ENCODE assay signal across 8 cellular contexts in the genomic region with DNA sequence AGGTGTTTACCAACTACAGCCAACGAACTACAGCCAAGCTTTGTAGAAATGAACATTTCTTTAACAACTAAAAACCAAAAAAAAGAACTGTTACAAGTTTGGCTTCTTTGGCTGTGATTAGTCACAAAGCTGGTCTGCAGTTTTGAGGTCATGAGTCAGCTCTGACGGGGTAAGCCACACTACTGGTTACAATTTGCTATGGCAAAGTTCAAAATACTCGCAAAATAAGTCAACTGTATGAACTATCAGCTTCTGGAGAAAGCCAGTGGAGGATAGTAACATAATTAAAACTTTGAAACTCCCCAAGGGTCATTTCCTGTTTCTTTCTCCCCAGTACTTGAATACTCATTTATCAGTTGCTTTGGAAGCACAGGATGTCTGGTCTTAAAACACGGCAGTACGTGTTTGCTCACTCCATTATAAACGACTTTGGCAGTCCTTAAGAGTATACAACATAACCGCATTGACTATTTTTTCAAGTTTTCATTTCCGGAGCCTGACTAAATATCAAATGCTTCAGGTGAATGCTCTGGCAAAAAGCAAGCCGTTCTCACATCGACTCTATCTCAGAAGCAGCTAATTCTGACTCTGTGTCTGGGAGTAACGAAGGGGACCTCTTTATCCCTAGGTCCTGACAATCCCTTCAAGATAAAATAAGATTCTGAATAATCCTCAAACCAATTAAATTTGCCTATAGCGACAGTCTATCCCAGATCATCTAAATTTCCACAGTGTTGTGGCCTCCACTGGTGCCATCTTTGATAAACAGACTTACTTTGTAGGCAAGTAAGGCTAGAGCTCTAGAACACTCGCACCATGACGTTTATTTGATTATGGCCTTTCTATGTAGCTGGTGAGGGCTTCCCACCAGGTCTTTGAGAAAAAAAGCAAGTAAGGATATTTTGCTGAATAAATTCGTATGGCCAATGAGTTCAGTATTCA. TPM values are rescaled to one million over a fixed set of nuclear protein-coding genes. Genes with fewer than 3 reads are reported as not detected.
DNase-seq lines count a peak whose midpoint lies in the region; ATAC-seq and TF ChIP-seq lines count a peak whose summit lies in the region.

No MANE protein-coding gene starts in this region.

- DNase-seq in GM12865 (ENCODE audit: low read depth) (peak; percentile 11), RWPE1 (ENCODE audit: low spot score) (peak; percentile 79), lung (ENCODE audit: low spot score) (no peak), NCI-H524 (lab: John Stamatoyannopoulos, UW) (no peak), GM13976 (ENCODE audit: low spot score) (no peak)
- peak; percentile 67 for DNase-seq in activated naive CD8-positive, alpha-beta T cell treated with anti-CD3 and anti-CD28 coated beads, Interleukin-2, amount 50 U/mL, for 24 hours
- DNase-seq in stimulated activated effector memory CD8-positive, alpha-beta T cell treated with anti-CD3 and anti-CD28 coated beads, Interleukin-12 subunit alpha, Interleukin-12 subunit beta, amount 100 ng/mL, for 72 hours (ENCODE audit: low spot score in 2 of 2): peak; percentile 37 to 83

- TF ChIP-seq CTCF in GM12865 (IDR thresholded peaks at IDR 0.05; ENCODE audit: insufficient read depth, low read depth, low read length, missing control alignments) (no peak), RWPE1 (conservative IDR thresholded peaks at IDR 0.05; ENCODE audit: low read depth) (no peak), lung (IDR thresholded peaks at IDR 0.05; ENCODE audit: control extremely low read depth, extremely low read depth) (no peak), GM13976 (IDR thresholded peaks at IDR 0.05; ENCODE audit: borderline replicate concordance, control extremely low read depth, extremely low read depth, insufficient read depth, missing control alignments) (no peak)

- H3K27ac Mint-ChIP-seq in activated naive CD8-positive, alpha-beta T cell treated with anti-CD3 and anti-CD28 coated beads, Interleukin-2, amount 50 U/mL, for 24 hours: peak overlapping the region; percentile 98
- H3K27ac Mint-ChIP-seq in stimulated activated effector memory CD8-positive, alpha-beta T cell treated with anti-CD3 and anti-CD28 coated beads, Interleukin-12 subunit alpha, Interleukin-12 subunit beta, amount 100 ng/mL, for 72 hours: peak overlapping the region; percentile 100

- no peaks in the 10 kb centered on the region for H3K9me3 ChIP-seq in lung (ENCODE audit: control insufficient read depth in 2 of 2, insufficient read depth in 1 of 2, low read length in 1 of 2)

- H3K27ac ChIP-seq in RWPE1: peak overlapping the region; percentile 94
- peak overlapping the region; percentile 37 to 75 for H3K27ac ChIP-seq in lung (ENCODE audit: low read depth in 1 of 2, low read length in 1 of 2)

- H3K36me3 Mint-ChIP-seq in activated naive CD8-positive, alpha-beta T cell treated with anti-CD3 and anti-CD28 coated beads, Interleukin-2, amount 50 U/mL, for 24 hours (ENCODE audit: low read depth): no peaks in the 10 kb centered on the region
- peaks cover 19% of the 10 kb centered on the region for H3K36me3 Mint-ChIP-seq in stimulated activated effector memory CD8-positive, alpha-beta T cell treated with anti-CD3 and anti-CD28 coated beads, Interleukin-12 subunit alpha, Interleukin-12 subunit beta, amount 100 ng/mL, for 72 hours

- H3K36me3 ChIP-seq in lung (ENCODE audit: control insufficient read depth in 2 of 2, insufficient read depth in 2 of 2, low read length in 2 of 2): no peaks in the 10 kb centered on the region

- peaks cover 65% of the 10 kb centered on the region for H3K4me1 Mint-ChIP-seq in activated naive CD8-positive, alpha-beta T cell treated with anti-CD3 and anti-CD28 coated beads, Interleukin-2, amount 50 U/mL, for 24 hours
- peaks cover 72% of the 10 kb centered on the region for H3K4me1 Mint-ChIP-seq in stimulated activated effector memory CD8-positive, alpha-beta T cell treated with anti-CD3 and anti-CD28 coated beads, Interleukin-12 subunit alpha, Interleukin-12 subunit beta, amount 100 ng/mL, for 72 hours

- POLR2A ChIA-PET in RWPE1 (lab: Yijun Ruan, JAX; ENCODE audit: low non-redundant PET): no interaction called here

- H3K9me3 Mint-ChIP-seq in activated naive CD8-positive, alpha-beta T cell treated with anti-CD3 and anti-CD28 coated beads, Interleukin-2, amount 50 U/mL, for 24 hours: no peaks in the 10 kb centered on the region
- H3K9me3 Mint-ChIP-seq in stimulated activated effector memory CD8-positive, alpha-beta T cell treated with anti-CD3 and anti-CD28 coated beads, Interleukin-12 subunit alpha, Interleukin-12 subunit beta, amount 100 ng/mL, for 72 hours: no peaks in the 10 kb centered on the region

- H3K4me1 ChIP-seq in lung (ENCODE audit: control insufficient read depth in 2 of 2, insufficient read depth in 2 of 2, low read length in 2 of 2): peaks cover 0 to 3% of the 10 kb centered on the region in 2 donors

- ATAC-seq in HG02870 (IDR thresholded peaks at IDR 0.05; ENCODE audit: unreplicated experiment) (peak; percentile 69), lung (ENCODE audit: insufficient read depth, low FRiP score) (peak; percentile 63)
- ATAC-seq in activated naive CD8-positive, alpha-beta T cell treated with anti-CD3 and anti-CD28 coated beads, Interleukin-2, amount 50 U/mL, for 24 hours: peak; percentile 83
- peak; percentile 90 for ATAC-seq in stimulated activated effector memory CD8-positive, alpha-beta T cell treated with anti-CD3 and anti-CD28 coated beads, Interleukin-12 subunit alpha, Interleukin-12 subunit beta, amount 100 ng/mL, for 72 hours

- no peaks in the 10 kb centered on the region for H3K27me3 ChIP-seq in lung (ENCODE audit: control insufficient read depth, insufficient read depth)

- WGBS in lung, 2 donors: 39 to 49% methylated on average over 15 of the region's 15 CpGs

- no peak overlapping the region for H3K4me3 ChIP-seq in GM12865 (ENCODE audit: low read depth, low read length)
- H3K4me3 ChIP-seq in lung: no peak overlapping the region

- no peaks in the 10 kb centered on the region for H3K27me3 Mint-ChIP-seq in activated naive CD8-positive, alpha-beta T cell treated with anti-CD3 and anti-CD28 coated beads, Interleukin-2, amount 50 U/mL, for 24 hours

- H3K4me3 Mint-ChIP-seq in activated naive CD8-positive, alpha-beta T cell treated with anti-CD3 and anti-CD28 coated beads, Interleukin-2, amount 50 U/mL, for 24 hours: peak overlapping the region; percentile 70
- H3K4me3 Mint-ChIP-seq in stimulated activated effector memory CD8-positive, alpha-beta T cell treated with anti-CD3 and anti-CD28 coated beads, Interleukin-12 subunit alpha, Interleukin-12 subunit beta, amount 100 ng/mL, for 72 hours: peak overlapping the region; percentile 68

- CTCF ChIA-PET in RWPE1 (lab: Yijun Ruan, JAX): interaction anchor here (0.6 to 0.7 kb wide), 2 partner anchors 243 to 398 kb away, joined by 4 read pairs; no protein-coding TSS in a partner anchor

- in situ Hi-C loops in GM13976 (cut with MboI; ENCODE audit: low sequenced_read_pairs, unreplicated experiment): no loop called here

RNA-seq across cellular contexts. Expression of gene PHLDA1, which starts 10.6 kb away (rescaled TPM):
- 10 to 100 TPM; 18.6 to 22.1 TPM for total RNA-seq in lung
- 10 to 100 TPM in 1 of 2 donors, 1 to 10 TPM in 1; 6.5 to 15.9 TPM for polyA plus RNA-seq in lung

Comparison
In these comparisons a context has a peak if more than half of its experiments do, and no peak if none do; other contexts are left out.
1. DNase-seq: peak in GM12865 (single experiment), RWPE1 (single experiment), activated naive CD8-positive, alpha-beta T cell treated with anti-CD3 and anti-CD28 coated beads, Interleukin-2, amount 50 U/mL, for 24 hours (single experiment) and stimulated activated effector memory CD8-positive, alpha-beta T cell treated with anti-CD3 and anti-CD28 coated beads, Interleukin-12 subunit alpha, Interleukin-12 subunit beta, amount 100 ng/mL, for 72 hours (2 of 2); none in lung (single experiment), NCI-H524 (0 of 2) and GM13976 (single experiment).
2. Peak in every context shown above with its lines, with median percentiles within 50 percentile points of each other: ATAC-seq.